In genomic region chr20:35663516-35663812, GRCh38 we compare ENCODE assay signal across 8 cellular contexts. TPM values are rescaled to one million over a fixed set of nuclear protein-coding genes. Genes with fewer than 3 reads are reported as not detected.
DNase-seq lines count a peak whose midpoint lies in the region; ATAC-seq and TF ChIP-seq lines count a peak whose summit lies in the region.

No MANE protein-coding gene starts in this region.

- H3K4me1 ChIP-seq in Caco-2, result peaks cover 30% of the 10 kb centered on the region
- H3K4me1 ChIP-seq in effector memory CD4-positive, alpha-beta T cell (ENCODE audit: control insufficient read depth, insufficient read depth, low read length, poor library complexity, severe bottlenecking), result peaks cover 37% of the 10 kb centered on the region

- CTCF ChIA-PET in Caco-2 (lab: Charles Lee), result interaction anchor here (0.7 to 2.3 kb wide), 8 partner anchors 23 to 1273 kb away, joined by 3 to 46 read pairs (median 4); partner anchors contain the start of genes ERGIC3, RBM39, SCAND1 and SPAG4

- BruUV-seq in Caco-2 (replicated peaks; lab: Mats Ljungman, UMichigan), result no TSS peak

- POLR2A ChIA-PET in Caco-2 (lab: Charles Lee), result interaction anchor here (0.5 to 4.2 kb wide), 13 partner anchors 11 to 379 kb away, joined by 3 to 57 read pairs (median 6); partner anchors contain the start of genes CEP250, EIF6, NFS1 and RBM39

- H3K4me3 ChIP-seq in Caco-2 (ENCODE audit: low read depth, low read length), result peak overlapping the region; percentile 87
- H3K4me3 ChIP-seq in effector memory CD4-positive, alpha-beta T cell (ENCODE audit: insufficient read depth, low read depth, low read length, poor library complexity, severe bottlenecking), result peak overlapping the region; percentile 65

- peak overlapping the region; percentile 97 for H3K27ac ChIP-seq in effector memory CD4-positive, alpha-beta T cell (ENCODE audit: insufficient read depth, low read length, poor library complexity, severe bottlenecking)

- H3K4me1 Mint-ChIP-seq in Caco-2 (ENCODE audit: low read depth, unreplicated experiment) (peaks cover 22% of the 10 kb centered on the region), nephron (peaks cover 55% of the 10 kb centered on the region)

- H3K4me3 Mint-ChIP-seq in Caco-2 (ENCODE audit: unreplicated experiment) (peak overlapping the region; percentile 84), nephron (peak overlapping the region; percentile 95 to 100 (median 97))

- H3K27me3 Mint-ChIP-seq in Caco-2 (ENCODE audit: insufficient read depth, unreplicated experiment) (no peaks in the 10 kb centered on the region), nephron (ENCODE audit: low read depth) (peaks cover 3% of the 10 kb centered on the region)

- H3K27ac Mint-ChIP-seq in Caco-2 (ENCODE audit: unreplicated experiment) (peak overlapping the region; percentile 96), nephron (peak overlapping the region; percentile 96 to 100 (median 99))

- H3K27me3 ChIP-seq in Caco-2 (replicated peaks; ENCODE audit: control insufficient read depth, insufficient read depth, low read length), result no peaks in the 10 kb centered on the region
- no peaks in the 10 kb centered on the region for H3K27me3 ChIP-seq in effector memory CD4-positive, alpha-beta T cell (replicated peaks; ENCODE audit: control insufficient read depth, insufficient read depth, low read length, poor library complexity, severe bottlenecking)

- no peaks in the 10 kb centered on the region for H3K9me3 ChIP-seq in Caco-2
- H3K9me3 ChIP-seq in effector memory CD4-positive, alpha-beta T cell (ENCODE audit: control insufficient read depth, low read length), result no peaks in the 10 kb centered on the region

- TF ChIP-seq CTCF in Caco-2 (IDR thresholded peaks at IDR 0.05; ENCODE audit: insufficient read depth in 1 of 2, low read depth in 1 of 2, low read length in 1 of 2, severe bottlenecking in 1 of 2, unreplicated experiment in 1 of 2) (no peak), nephron (IDR thresholded peaks at IDR 0.05; ENCODE audit: unreplicated experiment in 3 of 3) (no peak)

- intact Hi-C loops in Caco-2 (cut with micrococcal nuclease; ENCODE audit: unreplicated experiment), result loop anchor here (10.0 kb wide), 1 partner anchor 99 kb away; no protein-coding TSS in a partner anchor

- no peaks in the 10 kb centered on the region for H3K9me3 Mint-ChIP-seq in Caco-2 (ENCODE audit: unreplicated experiment)
- no peaks in the 10 kb centered on the region for H3K9me3 Mint-ChIP-seq in nephron

- no peak for ATAC-seq in GM18867 (IDR thresholded peaks at IDR 0.05; ENCODE audit: unreplicated experiment)

- no peaks in the 10 kb centered on the region for H3K36me3 ChIP-seq in Caco-2 (ENCODE audit: control insufficient read depth, insufficient read depth, low read length)
- H3K36me3 ChIP-seq in effector memory CD4-positive, alpha-beta T cell (ENCODE audit: control insufficient read depth, insufficient read depth, low read length), result no peaks in the 10 kb centered on the region

- H3K36me3 Mint-ChIP-seq in Caco-2 (ENCODE audit: insufficient read depth, unreplicated experiment), result peaks cover 25% of the 10 kb centered on the region
- H3K36me3 Mint-ChIP-seq in nephron (ENCODE audit: low read depth), result peaks cover 10% of the 10 kb centered on the region

- no peak for DNase-seq in Caco-2
- peak; percentile 25 for DNase-seq in NCI-H2029 (lab: John Stamatoyannopoulos, UW)
- peak in 1 of 3 donors; percentile 34 for DNase-seq in effector memory CD4-positive, alpha-beta T cell
- DNase-seq in NCI-H2081 treated with DMSO at 0.1 percent for 48 hours (lab: John Stamatoyannopoulos, UW), result no peak
- DNase-seq in ecto neural progenitor cell (ENCODE audit: low spot score), result no peak
- DNase-seq in NCI-H1436 treated with DMSO at 0.1 percent for 48 hours (lab: John Stamatoyannopoulos, UW), result no peak

RNA-seq across cellular contexts. Expression of gene CPNE1, which starts 1.2 kb away (rescaled TPM):
- 815 and 833 TPM in 2 replicates for total RNA-seq in Caco-2 (2022)

RNA-seq across cellular contexts. Expression of gene RBM12, which starts 1.2 kb away (rescaled TPM):
- 146 and 147 TPM in 2 replicates for total RNA-seq in Caco-2 (2022)

RNA-seq across cellular contexts. Expression of gene NFS1, which starts 35.7 kb away (rescaled TPM):
- total RNA-seq in Caco-2 (2022), result 69.8 and 77.1 TPM in 2 replicates

RNA-seq across cellular contexts. Expression of gene ROMO1, which starts 35.7 kb away (rescaled TPM):
- 354 and 357 TPM in 2 replicates for total RNA-seq in Caco-2 (2022)

RNA-seq across cellular contexts. Expression of gene SPAG4, which starts 47.8 kb away (rescaled TPM):
- 5.4 and 6.1 TPM in 2 replicates for total RNA-seq in Caco-2 (2022)
